Comparison of ENCODE assay signal across 7 cellular contexts in the genomic region with DNA sequence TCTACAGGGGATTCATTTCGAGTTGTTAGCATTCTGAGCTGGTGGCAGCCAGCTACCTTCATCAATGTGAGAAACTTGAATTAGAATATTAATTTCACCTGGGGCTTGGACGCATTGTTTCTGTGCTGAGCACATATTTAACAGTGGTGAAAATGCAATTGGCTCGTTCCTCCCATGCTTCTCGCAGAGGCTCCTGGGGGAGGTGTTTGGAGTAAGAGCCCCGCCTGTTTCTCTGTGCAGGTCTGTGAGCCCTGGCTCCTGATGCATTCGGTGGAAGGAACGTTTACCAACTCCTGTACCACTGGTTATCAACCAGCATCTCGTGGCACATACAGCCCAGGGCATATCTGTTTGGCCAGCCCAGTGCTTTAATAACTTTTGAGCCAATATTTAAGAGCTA.
"Had no signal": no experiment of that assay in that cellular context is flagged by ENCODE, and none has a peak within 500 bp of the region (broad histone marks: within the 10 kb centered on the region; RNA-seq: fewer than 3 reads in every experiment).

No MANE protein-coding gene starts in this region.

- H3K4me2 ChIP-seq: GM23338 had no signal

- H3K9me3 ChIP-seq: HAP-1 had no signal

- H2AFZ ChIP-seq: GM23338 had no signal

- FAIRE-seq: HTR-8/SVneo had no signal

- H3K4me1 ChIP-seq: HAP-1 had no signal

- H3K36me3 ChIP-seq: HAP-1 had no signal

- DNase-seq: H7, IMR-90, KBM-7 had no signal

- ATAC-seq: GM23338, HCT116 had no signal

- H3K27ac Mint-ChIP-seq: GM23338 had no signal

- H3K4me3 ChIP-seq: GM23338, HAP-1 had no signal

- H3K4me3 Mint-ChIP-seq: GM23338 had no signal
